30 cellular contexts compared by ENCODE assay signal in genomic region chr1:85323770-85324169, GRCh38.
"Had no signal": no experiment of that assay in that cellular context is flagged by ENCODE, and none has a peak within 500 bp of the region (broad histone marks: within the 10 kb centered on the region; RNA-seq: fewer than 3 reads in every experiment).

No MANE protein-coding gene starts in this region.

- ATAC-seq: activated CD4-positive, alpha-beta T cell treated with anti-CD3 and anti-CD28 coated beads for 36 hours; activated T-helper 17 cell treated with anti-CD3 and anti-CD28 coated beads, Interleukin-2, amount 50 U/mL, for 72 hours; Panc1; T-cell had no signal

- H3K36me3 ChIP-seq: cardiac muscle cell, WERI-Rb-1 had no signal

- H3K27me3 ChIP-seq: brain microvascular endothelial cell, cardiac muscle cell had no signal

- DNase-seq: activated CD4-positive, alpha-beta memory T cell treated with anti-CD3 and anti-CD28 coated beads, Interleukin-2, amount 10 ng/mL, durations not matched to agents 7 days and 5 days; activated CD4-positive, alpha-beta T cell treated with anti-CD3 and anti-CD28 coated beads for 36 hours; activated CD4-positive, alpha-beta T cell treated with anti-CD3 and anti-CD28 coated beads, Interleukin-2, amount 50 U/mL, for 1 hour; activated gamma-delta T cell; activated naive CD4-positive, alpha-beta T cell treated with anti-CD3 and anti-CD28 coated beads for 36 hours; activated T-cell treated with anti-CD3 and anti-CD28 coated beads for 4 hours; activated T-cell treated with anti-CD3 and anti-CD28 coated beads, Interleukin-2, amount 50 U/mL, for 48 hours; amygdala; brain microvascular endothelial cell; Kasumi-1; NCI-H1092; NCI-H1417 treated with DMSO at 0.1 percent for 48 hours; NCI-H1694; NCI-H2029; NCI-H2107; NCI-H345; NCI-H510A; NCI-H526 treated with DMSO at 0.1 percent for 48 hours; NCI-H82; OCI-M1; RPMI8226; SHP77 treated with DMSO at 0.1 percent for 48 hours; T-cell; T-helper 2 cell; T1000; WERI-Rb-1 had no signal

- H3K27ac ChIP-seq: cardiac muscle cell, WERI-Rb-1 had no signal

- H3K4me3 ChIP-seq: cardiac muscle cell had no signal

- FAIRE-seq: colon had no signal
